In genomic region chr14:50718949-50719348, GRCh38 we compare ENCODE assay signal across 18 cellular contexts.
"Had no signal": no experiment of that assay in that cellular context is flagged by ENCODE, and none has a peak within 500 bp of the region (broad histone marks: within the 10 kb centered on the region; RNA-seq: fewer than 3 reads in every experiment).

No MANE protein-coding gene starts in this region.

- H3K27ac ChIP-seq: brain microvascular endothelial cell, coronary artery, esophagus muscularis mucosa, left lung, right atrium auricular region, skin epidermis, suprapubic skin had no signal

- H3K27me3 ChIP-seq: brain microvascular endothelial cell, esophagus muscularis mucosa, left lung, right atrium auricular region, suprapubic skin had no signal

- H3K4me3 ChIP-seq: coronary artery, esophagus muscularis mucosa, left lung, right atrium auricular region, skin epidermis, suprapubic skin had no signal

- DNase-seq: activated CD4-positive, alpha-beta T cell treated with anti-CD3 and anti-CD28 coated beads, Interleukin-2, amount 50 U/mL, for 1 hour; activated CD8-positive, alpha-beta memory T cell treated with anti-CD3 and anti-CD28 coated beads for 24 hours; activated naive CD8-positive, alpha-beta T cell treated with anti-CD3 and anti-CD28 coated beads, Interleukin-2, amount 10 ng/mL, durations not matched to agents 7 days and 5 days; brain microvascular endothelial cell; effector CD4-positive, alpha-beta T cell; islet precursor cell; left lung; mesendoderm; natural killer cell; stimulated activated CD4-positive, alpha-beta T cell treated with anti-CD3 and anti-CD28 coated beads, Interleukin-4, amount 100 ng/mL, for 24 hours; stimulated activated naive CD4-positive, alpha-beta T cell; T-helper 2 cell; trophoblast cell had no signal

- ATAC-seq: left lung, natural killer cell had no signal

- H3K9me3 ChIP-seq: esophagus muscularis mucosa, left lung, right atrium auricular region, suprapubic skin had no signal

- H3K4me1 ChIP-seq: esophagus muscularis mucosa, left lung, right atrium auricular region, suprapubic skin had no signal
